Comparison of ENCODE assay signal across 1 cellular context in genomic region chr3:8500208-8500961, GRCh38.
TF ChIP-seq lines count a peak whose summit lies in the region.

No MANE protein-coding gene starts in this region.

TF ChIP-seq in H1, 55 proteins besides CTCF, POLR2A, EP300 and RAD21 (continued from another document):
- no peak for TF ChIP-seq NRF1 (IDR thresholded peaks at IDR 0.05; ENCODE audit: low read depth, low read length)
- no peak for TF ChIP-seq HDAC2 (IDR thresholded peaks at IDR 0.05; ENCODE audit: borderline replicate concordance in 1 of 2, low read depth in 2 of 2, low read length in 2 of 2)
- TF ChIP-seq SIN3A (conservative IDR thresholded peaks at IDR 0.05 in 1 of 2, IDR thresholded peaks at IDR 0.05 in 1 of 2; ENCODE audit: low read depth in 1 of 2, low read length in 2 of 2): no peak
- no peak for TF ChIP-seq TAF7 (optimal IDR thresholded peaks at IDR 0.05; ENCODE audit: borderline replicate concordance, low read depth, low read length)
- TF ChIP-seq CEBPB (IDR thresholded peaks at IDR 0.05; ENCODE audit: low read depth, low read length): no peak
